9 cellular contexts compared by ENCODE assay signal in the genomic region with DNA sequence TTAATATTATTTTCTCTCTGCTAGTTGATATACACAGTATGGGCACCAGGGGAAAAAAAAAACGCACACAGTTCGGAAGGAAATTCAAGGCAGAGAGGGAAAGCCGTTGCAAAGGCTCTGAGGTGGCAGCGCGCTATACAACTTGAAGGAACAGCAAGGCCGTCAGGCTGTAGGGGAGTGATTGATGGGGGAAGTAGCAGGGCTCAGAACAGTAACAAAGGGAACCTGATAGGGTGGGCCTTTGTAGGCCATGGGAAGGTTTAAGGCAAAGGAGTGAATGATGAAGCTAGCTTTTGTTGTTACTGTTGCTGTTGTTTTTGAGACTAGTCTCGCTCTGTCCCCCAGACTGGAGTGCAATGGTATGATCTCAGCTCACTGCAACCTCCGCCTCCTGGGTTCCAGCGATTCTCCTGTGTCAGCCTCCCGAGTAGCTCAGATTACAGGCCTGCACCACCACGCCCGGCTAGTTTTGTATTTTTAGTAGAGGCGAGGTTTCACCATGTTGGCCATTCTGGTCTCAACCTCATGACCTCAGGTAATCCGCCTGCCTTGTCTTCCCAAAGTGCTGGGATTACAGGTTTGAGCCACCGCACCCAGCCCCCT. TPM values are rescaled to one million over a fixed set of nuclear protein-coding genes. Genes with fewer than 3 reads are reported as not detected.
DNase-seq lines count a peak whose midpoint lies in the region; ATAC-seq and TF ChIP-seq lines count a peak whose summit lies in the region.
"Had no signal": no experiment of that assay in that cellular context is flagged by ENCODE, and none has a peak within 500 bp of the region (broad histone marks: within the 10 kb centered on the region; RNA-seq: fewer than 3 reads in every experiment).

No MANE protein-coding gene starts in this region.

- no peak overlapping the region for H3K4me3 Mint-ChIP-seq in activated CD8-positive, alpha-beta memory T cell treated with anti-CD3 and anti-CD28 coated beads, Interleukin-2, amount 10 ng/mL, durations not matched to agents 7 days and 5 days

- peaks cover 41% of the 10 kb centered on the region for H3K36me3 ChIP-seq in neutrophil

- no peak overlapping the region for H3K27ac Mint-ChIP-seq in activated CD8-positive, alpha-beta memory T cell treated with anti-CD3 and anti-CD28 coated beads, Interleukin-2, amount 10 ng/mL, durations not matched to agents 7 days and 5 days

- DNase-seq in CMK (ENCODE audit: low read depth) (peak; percentile 33), SHP77 treated with DMSO at 0.1 percent for 48 hours (lab: John Stamatoyannopoulos, UW) (peak; percentile 31), foreskin melanocyte (peak; percentile 8), GM03348 (ENCODE audit: low spot score) (no peak)
- DNase-seq in activated CD8-positive, alpha-beta memory T cell treated with anti-CD3 and anti-CD28 coated beads, Interleukin-2, amount 10 ng/mL, durations not matched to agents 7 days and 5 days: no peak

- CTCF ChIA-PET in activated CD8-positive, alpha-beta memory T cell treated with anti-CD3 and anti-CD28 coated beads, Interleukin-2, amount 10 ng/mL, durations not matched to agents 7 days and 5 days (lab: Charles Lee): interaction anchor here (0.6 to 6.3 kb wide), 29 partner anchors 10 to 249 kb away, joined by 3 to 78 read pairs (median 4); a partner anchor contains a TSS

- H3K4me1 Mint-ChIP-seq in activated CD8-positive, alpha-beta memory T cell treated with anti-CD3 and anti-CD28 coated beads, Interleukin-2, amount 10 ng/mL, durations not matched to agents 7 days and 5 days: peaks cover 10% of the 10 kb centered on the region

- peak overlapping the region; percentile 66 for H3K27ac ChIP-seq in neutrophil

- no peak for ATAC-seq in HG03457 (IDR thresholded peaks at IDR 0.05; ENCODE audit: unreplicated experiment)
- no peak for ATAC-seq in GM21825 (IDR thresholded peaks at IDR 0.05; ENCODE audit: unreplicated experiment)
- ATAC-seq in activated CD8-positive, alpha-beta memory T cell treated with anti-CD3 and anti-CD28 coated beads, Interleukin-2, amount 10 ng/mL, durations not matched to agents 7 days and 5 days: no peak

- H3K27me3 Mint-ChIP-seq in activated CD8-positive, alpha-beta memory T cell treated with anti-CD3 and anti-CD28 coated beads, Interleukin-2, amount 10 ng/mL, durations not matched to agents 7 days and 5 days: no peaks in the 10 kb centered on the region

- peaks cover 6 to 11% of the 10 kb centered on the region in 2 experiments for H3K4me1 ChIP-seq in neutrophil (ENCODE audit: control insufficient read depth in 1 of 2, insufficient read depth in 1 of 2, low read depth in 1 of 2, low read length in 1 of 2)

- no peaks in the 10 kb centered on the region for H3K9me3 ChIP-seq in neutrophil

- H3K27me3 ChIP-seq in neutrophil: no peaks in the 10 kb centered on the region

- peaks cover 6% of the 10 kb centered on the region for H3K36me3 Mint-ChIP-seq in activated CD8-positive, alpha-beta memory T cell treated with anti-CD3 and anti-CD28 coated beads, Interleukin-2, amount 10 ng/mL, durations not matched to agents 7 days and 5 days

- no peaks in the 10 kb centered on the region for H3K9me3 Mint-ChIP-seq in activated CD8-positive, alpha-beta memory T cell treated with anti-CD3 and anti-CD28 coated beads, Interleukin-2, amount 10 ng/mL, durations not matched to agents 7 days and 5 days (ENCODE audit: low read depth)

- peak overlapping the region in 1 of 2 experiments; percentile 19 for H3K4me3 ChIP-seq in neutrophil (ENCODE audit: low read depth in 1 of 2, low read length in 1 of 2)

- no peak for TF ChIP-seq CTCF in neutrophil (IDR thresholded peaks at IDR 0.05)

RNA-seq across cellular contexts. Expression of a gene that starts 27.0 kb away (rescaled TPM):
- not detected for total RNA-seq in activated CD8-positive, alpha-beta memory T cell treated with anti-CD3 and anti-CD28 coated beads, Interleukin-2, amount 10 ng/mL, durations not matched to agents 7 days and 5 days
- total RNA-seq: kidney epithelial cell had no signal

Comparison
In these comparisons a context has a peak if more than half of its experiments do, and no peak if none do; other contexts are left out.
1. DNase-seq: peak in CMK (single experiment), SHP77 treated with DMSO at 0.1 percent for 48 hours (single experiment) and foreskin melanocyte (single experiment); none in GM03348 (single experiment) and activated CD8-positive, alpha-beta memory T cell treated with anti-CD3 and anti-CD28 coated beads, Interleukin-2, amount 10 ng/mL, durations not matched to agents 7 days and 5 days (single experiment).